29 cellular contexts compared by ENCODE assay signal in genomic region chr15:50265620-50266019, GRCh38. TPM values are rescaled to one million over a fixed set of nuclear protein-coding genes. Genes with fewer than 3 reads are reported as not detected.
DNase-seq lines count a peak whose midpoint lies in the region; ATAC-seq, FAIRE-seq and TF ChIP-seq lines count a peak whose summit lies in the region.
"Had no signal": no experiment of that assay in that cellular context is flagged by ENCODE, and none has a peak within 500 bp of the region (broad histone marks: within the 10 kb centered on the region; RNA-seq: fewer than 3 reads in every experiment).

TSS of gene HDC (minus strand) at chr15:50265726. CDS start at chr15:50265623, 103 bp downstream.

- intact Hi-C loops in activated naive CD4-positive, alpha-beta T cell treated with anti-CD3 and anti-CD28 coated beads for 36 hours (cut with micrococcal nuclease): loop anchor here (10.0 kb wide), 2 partner anchors 809 to 1111 kb away; partner anchors contain the start of gene COPS2
- intact Hi-C loops in K562 (cut with micrococcal nuclease): no loop called here
- intact Hi-C loops in PC-9 (cut with micrococcal nuclease; ENCODE audit: unreplicated experiment): no loop called here
- intact Hi-C loops in HepG2 (cut with micrococcal nuclease; ENCODE audit: unreplicated experiment): no loop called here

- peak within 1 kb of the TSS in 1 of 2 experiments; percentile 52; a peak in 1 of 4 replicates for H3K9ac ChIP-seq in K562 (ENCODE audit: insufficient read depth in 1 of 2, low read depth in 2 of 2, low read length in 2 of 2)
- H3K9ac ChIP-seq in neuronal stem cell (ENCODE audit: low read depth, low read length, poor library complexity): no peak within 1 kb of the TSS
- no peak within 1 kb of the TSS for H3K9ac ChIP-seq in HepG2 (ENCODE audit: insufficient read depth, low read depth, low read length)
- H3K9ac ChIP-seq: SK-N-SH had no signal

- no peaks in the 10 kb centered on the region for H3K79me1 ChIP-seq in neuronal stem cell (ENCODE audit: low read depth, low read length)

- in situ Hi-C loops in K562 (cut with MboI) (no loop called here), HepG2 (cut with HindIII; ENCODE audit: extremely low pct_ligation_motif_present, low pct_unique_long_range_greater_than_20kb) (no loop called here)

- no peak within 1 kb of the TSS for H2BK12ac ChIP-seq in neuronal stem cell (ENCODE audit: low read length)

- H3K36me3 ChIP-seq in K562 (ENCODE audit: control insufficient read depth, insufficient read depth, low read length) (no peaks in the 10 kb centered on the region), neuronal stem cell (replicated peaks in 1 of 2; ENCODE audit: control insufficient read depth in 2 of 2, insufficient read depth in 2 of 2, low read length in 2 of 2) (no peaks in the 10 kb centered on the region), PC-9 (ENCODE audit: low read depth) (no peaks in the 10 kb centered on the region), HepG2 (replicated peaks in 1 of 2; ENCODE audit: control insufficient read depth in 1 of 2, insufficient read depth in 2 of 2, low read length in 2 of 2) (no peaks in the 10 kb centered on the region)
- H3K36me3 ChIP-seq: lower lobe of right lung had no signal

- H3K9me2 ChIP-seq in PC-9 (ENCODE audit: insufficient read depth): no peaks in the 10 kb centered on the region
- H3K9me2 ChIP-seq: SK-N-SH had no signal

- H3K9me3 Mint-ChIP-seq in activated naive CD4-positive, alpha-beta T cell treated with anti-CD3 and anti-CD28 coated beads, Interleukin-2, amount 50 U/mL, for 24 hours: no peaks in the 10 kb centered on the region
- peaks cover 2% of the 10 kb centered on the region for H3K9me3 Mint-ChIP-seq in activated naive CD4-positive, alpha-beta T cell treated with anti-CD3 and anti-CD28 coated beads for 36 hours
- H3K9me3 Mint-ChIP-seq: activated naive CD4-positive, alpha-beta T cell treated with anti-CD3 and anti-CD28 coated beads, Interleukin-2, amount 10 ng/mL, durations not matched to agents 7 days and 5 days; activated T-cell treated with anti-CD3 and anti-CD28 coated beads, Interleukin-2, amount 50 U/mL, for 24 hours had no signal

- no peak for DNase-seq in activated naive CD4-positive, alpha-beta T cell treated with anti-CD3 and anti-CD28 coated beads for 36 hours
- no peak for DNase-seq in NB4 (ENCODE audit: low read depth)
- DNase-seq in K562 (ENCODE audit: extremely low read depth in 1 of 4, low spot score in 3 of 4): no peak
- peak; percentile 71 for DNase-seq in neuronal stem cell (ENCODE audit: low spot score)
- no peak for DNase-seq in PC-9
- DNase-seq in HepG2 (ENCODE audit: low spot score): no peak
- DNase-seq: activated CD8-positive, alpha-beta memory T cell treated with anti-CD3 and anti-CD28 coated beads for 24 hours; activated naive CD4-positive, alpha-beta T cell treated with anti-CD3 and anti-CD28 coated beads, Interleukin-2, amount 10 ng/mL, durations not matched to agents 7 days and 5 days; activated T-cell treated with anti-CD3 and anti-CD28 coated beads, Interleukin-2, amount 50 U/mL, for 24 hours; foreskin fibroblast; GOT3; hippocampal formation; lower lobe of right lung; NCI-H1694; NCI-H510A treated with DMSO at 0.1 percent for 48 hours; RPMI8226; SK-N-SH; stimulated activated CD4-positive, alpha-beta T cell treated with anti-CD3 and anti-CD28 coated beads, Interleukin-2, amount 100 ng/mL, for 48 hours; stimulated activated naive CD4-positive, alpha-beta T cell; T-helper 9 cell had no signal

- BruUV-seq in K562 (replicated peaks; lab: Mats Ljungman, UMichigan): no TSS peak
- BruUV-seq in PC-9 (replicated peaks; lab: Mats Ljungman, UMichigan): no TSS peak
- BruUV-seq in HepG2 (replicated peaks; lab: Mats Ljungman, UMichigan): no TSS peak

- no peaks in the 10 kb centered on the region for H3F3A ChIP-seq in PC-9 (ENCODE audit: insufficient read depth, low read depth)

- TF ChIP-seq POLR2A in NB4 (IDR thresholded peaks at IDR 0.05; ENCODE audit: extremely low read depth, insufficient read length) (peak; percentile 89), K562 (conservative IDR thresholded peaks at IDR 0.05) (no peak), HepG2 (IDR thresholded peaks at IDR 0.05; ENCODE audit: insufficient read depth in 1 of 2, low read depth in 2 of 2, low read length in 2 of 2) (no peak)

- H4K8ac ChIP-seq in neuronal stem cell (ENCODE audit: low read depth, low read length): no peak within 1 kb of the TSS

- FAIRE-seq in K562 (lab: Jason Lieb, UNC) (no peak), HepG2 (lab: Jason Lieb, UNC) (no peak)
- FAIRE-seq: astrocyte, G401.6, keratinocyte had no signal

- no peak for TF ChIP-seq EP300 in K562 (IDR thresholded peaks at IDR 0.05; ENCODE audit: low read length)
- no peak for TF ChIP-seq EP300 in HepG2 (IDR thresholded peaks at IDR 0.05; ENCODE audit: low read depth in 2 of 2, low read length in 2 of 2)
- TF ChIP-seq EP300 in HepG2 (CRISPR knock-in tag; IDR thresholded peaks at IDR 0.05; ENCODE audit: borderline replicate concordance): no peak

- peaks cover 20 to 31% of the 10 kb centered on the region in 2 experiments for H3K4me1 ChIP-seq in K562 (replicated peaks in 1 of 2; ENCODE audit: control insufficient read depth in 2 of 2, insufficient read depth in 2 of 2, low read length in 2 of 2)
- H3K4me1 ChIP-seq in neuronal stem cell (ENCODE audit: control insufficient read depth in 2 of 2, insufficient read depth in 1 of 2, low read depth in 1 of 2, low read length in 2 of 2): peaks cover 7 to 10% of the 10 kb centered on the region in 2 donors
- H3K4me1 ChIP-seq in PC-9 (replicated peaks; ENCODE audit: insufficient read depth): no peaks in the 10 kb centered on the region
- H3K4me1 ChIP-seq in HepG2 (ENCODE audit: insufficient read depth, low read length): peaks cover 13% of the 10 kb centered on the region
- H3K4me1 ChIP-seq: lower lobe of right lung had no signal

- H3K27ac ChIP-seq in K562 (ENCODE audit: extremely low read depth, low read depth, low read length) (no peak within 1 kb of the TSS), neuronal stem cell (replicated peaks; ENCODE audit: low read length) (no peak within 1 kb of the TSS), PC-9 (no peak within 1 kb of the TSS), HepG2 (ENCODE audit: extremely low read length, insufficient read depth, low read length) (no peak within 1 kb of the TSS)
- H3K27ac ChIP-seq: C4-2B, lower lobe of right lung had no signal

- POLR2A ChIA-PET in K562 (lab: Yijun Ruan, JAX) (no interaction called here), PC-9 (lab: Charles Lee; ENCODE audit: unreplicated experiment) (interaction anchor here (0.6 kb wide), 1 partner anchor 214 kb away, joined by 3 read pairs; no protein-coding TSS in a partner anchor), HepG2 (lab: Yijun Ruan, JAX) (no interaction called here)

- TF ChIP-seq RAD21 in K562 (CRISPR knock-in tag; conservative IDR thresholded peaks at IDR 0.05 in 1 of 2, IDR thresholded peaks at IDR 0.05 in 1 of 2) (no peak), HepG2 (CRISPR knock-in tag; IDR thresholded peaks at IDR 0.05) (no peak)

- H3K4me3 ChIP-seq in NB4 (ENCODE audit: low read depth, low read length): peak within 1 kb of the TSS; percentile 46
- no peak within 1 kb of the TSS for H3K4me3 ChIP-seq in K562
- H3K4me3 ChIP-seq in neuronal stem cell (ENCODE audit: low read length in 2 of 2): no peak within 1 kb of the TSS
- H3K4me3 ChIP-seq in PC-9: no peak within 1 kb of the TSS
- H3K4me3 ChIP-seq in HepG2 (replicated peaks in 1 of 3; ENCODE audit: insufficient read depth in 1 of 3, low read depth in 2 of 3, low read length in 3 of 3): no peak within 1 kb of the TSS
- H3K4me3 ChIP-seq: lower lobe of right lung had no signal

- H4K20me1 ChIP-seq in K562 (replicated peaks; ENCODE audit: control insufficient read depth, insufficient read depth, low read length) (no peaks in the 10 kb centered on the region), PC-9 (ENCODE audit: insufficient read depth) (no peaks in the 10 kb centered on the region), HepG2 (ENCODE audit: insufficient read depth, low read length) (no peaks in the 10 kb centered on the region)

- peaks cover 34% of the 10 kb centered on the region for H3K4me1 Mint-ChIP-seq in activated naive CD4-positive, alpha-beta T cell treated with anti-CD3 and anti-CD28 coated beads, Interleukin-2, amount 50 U/mL, for 24 hours
- H3K4me1 Mint-ChIP-seq in activated naive CD4-positive, alpha-beta T cell treated with anti-CD3 and anti-CD28 coated beads for 36 hours (ENCODE audit: low read depth): peaks cover 42% of the 10 kb centered on the region

- H2AFZ ChIP-seq in K562 (ENCODE audit: low read depth, low read length): peak within 1 kb of the TSS; percentile 23; the same call in 1 of the 2 replicates
- H2AFZ ChIP-seq in neuronal stem cell (ENCODE audit: low read length): peak within 1 kb of the TSS; percentile 72
- no peak within 1 kb of the TSS for H2AFZ ChIP-seq in PC-9
- H2AFZ ChIP-seq in HepG2 (ENCODE audit: low read length): no peak within 1 kb of the TSS

- ATAC-seq in K562 (no peak), HG03159 (IDR thresholded peaks at IDR 0.05; ENCODE audit: unreplicated experiment) (no peak), HepG2 (no peak)
- ATAC-seq: activated CD4-positive, CD25-positive, alpha-beta regulatory T cell treated with anti-CD3 and anti-CD28 coated beads, Interleukin-2, amount 50 U/mL, for 24 hours; lower lobe of right lung had no signal

- no peak within 1 kb of the TSS for H3K4ac ChIP-seq in neuronal stem cell (ENCODE audit: low read length)

- no peak within 1 kb of the TSS for H2BK5ac ChIP-seq in neuronal stem cell (ENCODE audit: low read length)

- H3K4me2 ChIP-seq in K562 (ENCODE audit: insufficient read depth, low read length): no peak within 1 kb of the TSS
- H3K4me2 ChIP-seq in neuronal stem cell (ENCODE audit: insufficient read depth, low read length, poor library complexity, severe bottlenecking): peak within 1 kb of the TSS; percentile 12
- H3K4me2 ChIP-seq in PC-9: no peak within 1 kb of the TSS
- no peak within 1 kb of the TSS for H3K4me2 ChIP-seq in HepG2 (ENCODE audit: low read depth, low read length)
- H3K4me2 ChIP-seq: SK-N-SH had no signal

- no peak within 1 kb of the TSS for H4K91ac ChIP-seq in neuronal stem cell (ENCODE audit: low read depth, low read length, poor library complexity)

- H3K9me1 ChIP-seq in K562 (ENCODE audit: control insufficient read depth, insufficient read depth, low read length): no peaks in the 10 kb centered on the region

- H2AK5ac ChIP-seq in neuronal stem cell (ENCODE audit: low read depth, low read length): no peak within 1 kb of the TSS

- H3K4me3 Mint-ChIP-seq in activated naive CD4-positive, alpha-beta T cell treated with anti-CD3 and anti-CD28 coated beads, Interleukin-2, amount 50 U/mL, for 24 hours: no peak within 1 kb of the TSS
- H3K4me3 Mint-ChIP-seq in activated naive CD4-positive, alpha-beta T cell treated with anti-CD3 and anti-CD28 coated beads for 36 hours: no peak within 1 kb of the TSS
- H3K4me3 Mint-ChIP-seq: activated naive CD4-positive, alpha-beta T cell treated with anti-CD3 and anti-CD28 coated beads, Interleukin-2, amount 10 ng/mL, durations not matched to agents 7 days and 5 days; activated T-cell treated with anti-CD3 and anti-CD28 coated beads, Interleukin-2, amount 50 U/mL, for 24 hours had no signal

- H3K27me3 ChIP-seq in K562 (ENCODE audit: control insufficient read depth in 2 of 2, insufficient read depth in 2 of 2, low read length in 2 of 2): no peaks in the 10 kb centered on the region
- H3K27me3 ChIP-seq in neuronal stem cell (ENCODE audit: control insufficient read depth in 3 of 3, insufficient read depth in 3 of 3, low read depth in 1 of 3, low read length in 3 of 3): no peaks in the 10 kb centered on the region
- H3K27me3 ChIP-seq in PC-9 (ENCODE audit: insufficient read depth, low read depth): no peaks in the 10 kb centered on the region
- no peaks in the 10 kb centered on the region; a peak in 1 of 5 replicates for H3K27me3 ChIP-seq in HepG2 (ENCODE audit: control insufficient read depth in 1 of 2, insufficient read depth in 2 of 2, low read length in 2 of 2)

- H3K18ac ChIP-seq in neuronal stem cell (ENCODE audit: low read length): peak within 1 kb of the TSS; percentile 59

- no peak within 1 kb of the TSS for H3K14ac ChIP-seq in neuronal stem cell (ENCODE audit: low read length)

- no peak within 1 kb of the TSS for H3K23ac ChIP-seq in neuronal stem cell (ENCODE audit: low read depth, low read length, poor library complexity)

- no peaks in the 10 kb centered on the region for H3K27me3 Mint-ChIP-seq in activated naive CD4-positive, alpha-beta T cell treated with anti-CD3 and anti-CD28 coated beads, Interleukin-2, amount 50 U/mL, for 24 hours
- no peaks in the 10 kb centered on the region for H3K27me3 Mint-ChIP-seq in activated naive CD4-positive, alpha-beta T cell treated with anti-CD3 and anti-CD28 coated beads for 36 hours (ENCODE audit: low read depth)
- H3K27me3 Mint-ChIP-seq: activated T-cell treated with anti-CD3 and anti-CD28 coated beads, Interleukin-2, amount 50 U/mL, for 24 hours had no signal

- H2BK15ac ChIP-seq in neuronal stem cell (ENCODE audit: low read length): no peak within 1 kb of the TSS

- TF ChIP-seq CTCF in NB4 (IDR thresholded peaks at IDR 0.05; ENCODE audit: low read depth, low read length): no peak
- no peak for TF ChIP-seq CTCF in K562 (IDR thresholded peaks at IDR 0.05 in 2 of 3, conservative IDR thresholded peaks at IDR 0.05 in 1 of 3; ENCODE audit: insufficient read depth in 2 of 3, low read depth in 1 of 3, low read length in 3 of 3)
- TF ChIP-seq CTCF in PC-9 (conservative IDR thresholded peaks at IDR 0.05): no peak
- TF ChIP-seq CTCF in HepG2 (CRISPR knock-in tag; IDR thresholded peaks at IDR 0.05): no peak

- H3K27ac Mint-ChIP-seq in activated naive CD4-positive, alpha-beta T cell treated with anti-CD3 and anti-CD28 coated beads, Interleukin-2, amount 50 U/mL, for 24 hours: peak within 1 kb of the TSS; percentile 36
- H3K27ac Mint-ChIP-seq in activated naive CD4-positive, alpha-beta T cell treated with anti-CD3 and anti-CD28 coated beads for 36 hours: no peak within 1 kb of the TSS
- H3K27ac Mint-ChIP-seq: activated naive CD4-positive, alpha-beta T cell treated with anti-CD3 and anti-CD28 coated beads, Interleukin-2, amount 10 ng/mL, durations not matched to agents 7 days and 5 days; activated T-cell treated with anti-CD3 and anti-CD28 coated beads, Interleukin-2, amount 50 U/mL, for 24 hours had no signal

- no peaks in the 10 kb centered on the region for H3K36me3 Mint-ChIP-seq in activated naive CD4-positive, alpha-beta T cell treated with anti-CD3 and anti-CD28 coated beads, Interleukin-2, amount 50 U/mL, for 24 hours
- H3K36me3 Mint-ChIP-seq in activated naive CD4-positive, alpha-beta T cell treated with anti-CD3 and anti-CD28 coated beads for 36 hours (ENCODE audit: low read depth): peaks cover 3% of the 10 kb centered on the region
- H3K36me3 Mint-ChIP-seq: activated naive CD4-positive, alpha-beta T cell treated with anti-CD3 and anti-CD28 coated beads, Interleukin-2, amount 10 ng/mL, durations not matched to agents 7 days and 5 days had no signal

- no peaks in the 10 kb centered on the region for H3K79me2 ChIP-seq in K562 (ENCODE audit: control insufficient read depth, insufficient read depth, low read length)
- H3K79me2 ChIP-seq in PC-9 (ENCODE audit: low read depth): no peaks in the 10 kb centered on the region
- no peaks in the 10 kb centered on the region for H3K79me2 ChIP-seq in HepG2 (ENCODE audit: insufficient read depth, low read length)

- H3K9me3 ChIP-seq in K562 (replicated peaks; ENCODE audit: control insufficient read depth, insufficient read depth, low read depth, low read length) (no peaks in the 10 kb centered on the region), neuronal stem cell (replicated peaks in 1 of 2; ENCODE audit: control insufficient read depth in 2 of 2, insufficient read depth in 1 of 2, low read depth in 1 of 2, low read length in 2 of 2) (no peaks in the 10 kb centered on the region), PC-9 (ENCODE audit: insufficient read depth, low read depth) (no peaks in the 10 kb centered on the region), HepG2 (ENCODE audit: low read length) (no peaks in the 10 kb centered on the region)
- H3K9me3 ChIP-seq: lower lobe of right lung, SK-N-SH had no signal

- WGBS in K562 (ENCODE audit: insufficient coverage, low coverage, missing lambda C conversion rate): 75% methylated on average over 9 of the region's 9 CpGs
- WGBS in neuronal stem cell (ENCODE audit: extremely low coverage in 2 of 2, insufficient read length in 2 of 2, insufficient replicate concordance in 1 of 2), 2 donors: no CpG with 5 or more reads among the region's 9 CpGs
- WGBS in HepG2 (ENCODE audit: low lambda C conversion rate): 55% methylated on average over 9 of the region's 9 CpGs

- no peak within 1 kb of the TSS for H2BK120ac ChIP-seq in neuronal stem cell (ENCODE audit: low read depth, low read length)

- CTCF ChIA-PET in activated naive CD4-positive, alpha-beta T cell treated with anti-CD3 and anti-CD28 coated beads for 36 hours (lab: Charles Lee): no interaction called here
- CTCF ChIA-PET in K562 (lab: Yijun Ruan, JAX; ENCODE audit: low intra/inter-chr PET ratio) (no interaction called here), PC-9 (lab: Charles Lee) (no interaction called here), HepG2 (lab: Yijun Ruan, JAX; ENCODE audit: low intra/inter-chr PET ratio, low total read pairs) (no interaction called here)

RNA-seq across cellular contexts. Expression of gene HDC, which starts in this region (rescaled TPM):
- 1 to 10 TPM in 1 of 2 experiments, under 1 TPM in 1; 0.95 to 1.1 TPM for total RNA-seq in activated naive CD4-positive, alpha-beta T cell treated with anti-CD3 and anti-CD28 coated beads for 36 hours
- total RNA-seq in K562 (2011; cell fraction: chromatin; rRNA removed; ENCODE audit: low replicate concordance): 0.65 TPM in 1 of 2 replicates, not detected in the other
- total RNA-seq in K562 (2011; cell fraction: nucleolus; rRNA removed): 0.13 TPM in 1 of 2 replicates, not detected in the other
- 0.31 and 0.37 TPM in 2 replicates for total RNA-seq in K562 (2011; cell fraction: nucleoplasm; rRNA removed)
- total RNA-seq in K562 (2014; rRNA removed) (0.37 and 2.0 TPM in 2 replicates), K562 (2014; rRNA removed; fragmentation: Illumina TruSeq; extraction: Trizol) (0.33 and 0.70 TPM in 2 replicates), K562 (2015; rRNA removed; fragmentation: Illumina TruSeq; extraction: Trizol) (4.3 and 5.3 TPM in 2 replicates), K562 (2021) (0.71 and 1.1 TPM in 2 replicates), PC-9 (2021) (not detected in 2 replicates), HepG2 (2016; rRNA removed; fragmentation: Illumina TruSeq; extraction: Trizol) (not detected in 2 replicates)
- polyA plus RNA-seq in K562 (2011; rRNA removed) (0.20 and 0.26 TPM in 2 replicates), K562 (2014; fragmentation: Illumina TruSeq; extraction: Trizol) (1.1 and 1.4 TPM in 2 replicates), K562 (2014; fragmentation: Nextera tagmentation; extraction: Ambion mirVana) (under 1 TPM; 0.69 to 0.99 TPM), K562 (2014; rRNA removed) (1.5 and 2.5 TPM in 2 replicates), HepG2 (2011; rRNA removed) (not detected in 2 replicates)
- 0.31 TPM in 1 of 2 replicates, not detected in the other for polyA plus RNA-seq in K562 (2011; cell fraction: cytosol; rRNA removed)
- 0.91 and 1.6 TPM in 2 replicates for polyA plus RNA-seq in K562 (2011; cell fraction: nucleus; rRNA removed)
- polyA plus RNA-seq in K562 (2012): 4.9 and 5.5 TPM in 2 replicates
- polyA minus RNA-seq in K562 (2011; rRNA and poly(A)+ RNA removed): 0.21 TPM in 1 of 2 replicates, not detected in the other
- polyA minus RNA-seq in K562 (2011; cell fraction: cytosol; rRNA and poly(A)+ RNA removed): not detected in 2 replicates
- polyA minus RNA-seq in K562 (2011; cell fraction: nucleus; rRNA and poly(A)+ RNA removed): 0.11 and 0.13 TPM in 2 replicates
- 0.22 TPM for polyA plus RNA-seq in neuronal stem cell (2013, experiment 1 of 2)
- 0.26 TPM for polyA plus RNA-seq in neuronal stem cell (2013, experiment 2 of 2)
- not detected in 2 replicates for total RNA-seq in HepG2 (2016; cell fraction: cytosol; rRNA removed; fragmentation: Illumina TruSeq; extraction: Trizol; ENCODE audit: low read depth)
- not detected in 2 replicates for total RNA-seq in HepG2 (2016; cell fraction: insoluble cytoplasmic fraction; rRNA removed; fragmentation: Illumina TruSeq; extraction: Trizol)
- not detected in 2 replicates for total RNA-seq in HepG2 (2016; cell fraction: membrane; rRNA removed; fragmentation: Illumina TruSeq; extraction: Trizol)
- not detected in 2 replicates for total RNA-seq in HepG2 (2016; cell fraction: nucleus; rRNA removed; fragmentation: Illumina TruSeq; extraction: Trizol)
- not detected in 2 replicates for polyA plus RNA-seq in HepG2 (2011; cell fraction: cytosol; rRNA removed)
- polyA plus RNA-seq in HepG2 (2011; cell fraction: nucleus; rRNA removed): 0.19 TPM in 1 of 2 replicates, not detected in the other
- not detected in 2 replicates for polyA plus RNA-seq in HepG2 (2012)
- not detected in 2 replicates for polyA plus RNA-seq in HepG2 (2016; cell fraction: cytosol; fragmentation: Illumina TruSeq; extraction: Trizol; ENCODE audit: low read depth)
- polyA plus RNA-seq in HepG2 (2016; cell fraction: insoluble cytoplasmic fraction; fragmentation: Illumina TruSeq; extraction: Trizol; ENCODE audit: low read depth): not detected in 2 replicates
- not detected in 2 replicates for polyA plus RNA-seq in HepG2 (2016; cell fraction: membrane; fragmentation: Illumina TruSeq; extraction: Trizol; ENCODE audit: low read depth)
- polyA plus RNA-seq in HepG2 (2016; cell fraction: nucleus; fragmentation: Illumina TruSeq; extraction: Trizol; ENCODE audit: insufficient read depth, low read depth): not detected in 2 replicates
- 1.1 TPM in 1 of 2 replicates, not detected in the other for polyA minus RNA-seq in HepG2 (2011; rRNA and poly(A)+ RNA removed; ENCODE audit: low replicate concordance)
- not detected in 2 replicates for polyA minus RNA-seq in HepG2 (2011; cell fraction: cytosol; rRNA and poly(A)+ RNA removed)
- not detected in 2 replicates for polyA minus RNA-seq in HepG2 (2011; cell fraction: nucleus; rRNA and poly(A)+ RNA removed)
- total RNA-seq: astrocyte, epithelial cell of proximal tubule, renal cortical epithelial cell had no signal
- polyA plus RNA-seq: keratinocyte, SK-N-SH had no signal

Comparison
In these comparisons a context has a peak if more than half of its experiments do, and no peak if none do; other contexts are left out.
1. H2AFZ ChIP-seq: peak in K562 (single experiment) and neuronal stem cell (single experiment); none in PC-9 (single experiment) and HepG2 (single experiment).